21 cellular contexts compared by ENCODE assay signal in the genomic region with DNA sequence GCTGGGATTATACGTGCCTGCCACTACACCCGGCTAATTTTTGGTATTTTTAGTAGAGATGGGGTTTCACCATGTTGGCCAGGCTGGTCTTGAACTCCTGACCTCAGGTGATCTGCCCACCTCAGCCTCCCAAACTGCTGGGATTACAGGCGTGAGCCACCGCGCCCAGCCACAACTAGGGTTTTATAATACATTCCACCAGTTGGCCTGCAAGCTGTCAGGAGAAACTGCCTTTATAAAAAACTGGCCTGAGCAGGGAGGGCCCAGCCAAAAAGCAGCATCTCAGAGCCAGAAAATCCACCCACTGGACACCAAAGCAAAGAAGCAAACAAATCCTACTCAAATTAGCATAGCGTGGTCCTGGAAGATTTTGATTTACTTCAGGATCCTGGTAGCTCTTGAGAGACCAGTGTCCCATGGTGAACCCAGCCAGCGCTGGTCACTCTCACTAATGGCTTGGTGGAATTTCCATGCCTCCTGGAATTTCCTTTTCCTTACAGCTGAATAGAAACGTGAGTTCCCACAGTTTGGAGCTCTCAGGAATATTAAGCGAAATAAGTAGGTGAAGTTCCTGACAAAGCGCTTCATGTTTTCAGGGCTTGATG.
"Had no signal": no experiment of that assay in that cellular context is flagged by ENCODE, and none has a peak within 500 bp of the region (broad histone marks: within the 10 kb centered on the region; RNA-seq: fewer than 3 reads in every experiment).

No MANE protein-coding gene starts in this region.

- H3K27me3 Mint-ChIP-seq: activated CD8-positive, alpha-beta T cell treated with anti-CD3 and anti-CD28 coated beads for 36 hours; activated naive CD8-positive, alpha-beta T cell; central memory CD8-positive, alpha-beta T cell; naive thymus-derived CD8-positive, alpha-beta T cell had no signal

- H3K27me3 ChIP-seq: brain microvascular endothelial cell, neutrophil, SJSA1, upper lobe of left lung had no signal

- H3K36me3 ChIP-seq: brain microvascular endothelial cell, heart right ventricle, neutrophil, prostate gland, SJSA1, upper lobe of left lung had no signal

- H3K9me3 Mint-ChIP-seq: activated CD8-positive, alpha-beta T cell treated with anti-CD3 and anti-CD28 coated beads for 36 hours; activated T-cell treated with anti-CD3 and anti-CD28 coated beads, Interleukin-2, amount 50 U/mL, for 4 hours; central memory CD8-positive, alpha-beta T cell; stimulated activated effector memory CD8-positive, alpha-beta T cell treated with anti-CD3 and anti-CD28 coated beads, Interleukin-12 subunit alpha, Interleukin-12 subunit beta, amount 100 ng/mL, for 72 hours; WTC11 had no signal

- H3K4me3 ChIP-seq: heart right ventricle, prostate gland, SJSA1, upper lobe of left lung had no signal

- H3K4me3 Mint-ChIP-seq: activated CD8-positive, alpha-beta T cell treated with anti-CD3 and anti-CD28 coated beads for 36 hours; activated naive CD8-positive, alpha-beta T cell; activated T-cell treated with anti-CD3 and anti-CD28 coated beads, Interleukin-2, amount 50 U/mL, for 4 hours; central memory CD8-positive, alpha-beta T cell; stimulated activated effector memory CD8-positive, alpha-beta T cell treated with anti-CD3 and anti-CD28 coated beads, Interleukin-12 subunit alpha, Interleukin-12 subunit beta, amount 100 ng/mL, for 72 hours; WTC11 had no signal

- H3K9me3 ChIP-seq: heart right ventricle, neutrophil, prostate gland, SJSA1, upper lobe of left lung had no signal

- DNase-seq: activated CD4-positive, alpha-beta T cell treated with anti-CD3 and anti-CD28 coated beads for 4 hours; activated CD8-positive, alpha-beta T cell treated with anti-CD3 and anti-CD28 coated beads for 36 hours; activated gamma-delta T cell treated with Interleukin-2 at 50 U/mL for 16 hours; activated T-cell treated with anti-CD3 and anti-CD28 coated beads, Interleukin-2, amount 50 U/mL, for 4 hours; amniotic stem cell; brain microvascular endothelial cell; effector memory CD4-positive, alpha-beta T cell; heart right ventricle; left cardiac atrium; stimulated activated CD4-positive, alpha-beta T cell treated with anti-CD3 and anti-CD28 coated beads, Interleukin-2, amount 100 ng/mL, for 24 hours; substantia nigra; SW 1271; upper lobe of left lung had no signal

- H3K4me1 ChIP-seq: prostate gland had no signal

- H3K36me3 Mint-ChIP-seq: activated naive CD8-positive, alpha-beta T cell; naive thymus-derived CD8-positive, alpha-beta T cell; stimulated activated effector memory CD8-positive, alpha-beta T cell treated with anti-CD3 and anti-CD28 coated beads, Interleukin-12 subunit alpha, Interleukin-12 subunit beta, amount 100 ng/mL, for 72 hours; WTC11 had no signal

- H3K27ac ChIP-seq: brain microvascular endothelial cell, neutrophil, prostate gland, SJSA1, upper lobe of left lung had no signal

- H3K27ac Mint-ChIP-seq: activated CD8-positive, alpha-beta T cell treated with anti-CD3 and anti-CD28 coated beads for 36 hours; activated naive CD8-positive, alpha-beta T cell; stimulated activated effector memory CD8-positive, alpha-beta T cell treated with anti-CD3 and anti-CD28 coated beads, Interleukin-12 subunit alpha, Interleukin-12 subunit beta, amount 100 ng/mL, for 72 hours; WTC11 had no signal

- ATAC-seq: activated CD8-positive, alpha-beta T cell treated with anti-CD3 and anti-CD28 coated beads for 36 hours; activated T-cell treated with anti-CD3 and anti-CD28 coated beads, Interleukin-2, amount 50 U/mL, for 4 hours; naive thymus-derived CD8-positive, alpha-beta T cell; stimulated activated effector memory CD8-positive, alpha-beta T cell treated with anti-CD3 and anti-CD28 coated beads, Interleukin-12 subunit alpha, Interleukin-12 subunit beta, amount 100 ng/mL, for 72 hours; WTC11 had no signal

- H3K4me1 Mint-ChIP-seq: central memory CD8-positive, alpha-beta T cell; stimulated activated effector memory CD8-positive, alpha-beta T cell treated with anti-CD3 and anti-CD28 coated beads, Interleukin-12 subunit alpha, Interleukin-12 subunit beta, amount 100 ng/mL, for 72 hours; WTC11 had no signal
